21 cellular contexts compared by ENCODE assay signal in genomic region chr6:22362361-22362760, GRCh38.
DNase-seq lines count a peak whose midpoint lies in the region; ATAC-seq, FAIRE-seq and TF ChIP-seq lines count a peak whose summit lies in the region.
"Had no signal": no experiment of that assay in that cellular context is flagged by ENCODE, and none has a peak within 500 bp of the region (broad histone marks: within the 10 kb centered on the region; RNA-seq: fewer than 3 reads in every experiment).

No MANE protein-coding gene starts in this region.

- H3K36me3 ChIP-seq in Caco-2 (ENCODE audit: control insufficient read depth, insufficient read depth, low read length) = no peaks in the 10 kb centered on the region
- no peaks in the 10 kb centered on the region for H3K36me3 ChIP-seq in KOPT-K1 (ENCODE audit: insufficient read depth, low read length)
- H3K36me3 ChIP-seq in endothelial cell of umbilical vein (ENCODE audit: control insufficient read depth in 2 of 2, extremely low read depth in 1 of 2, insufficient read depth in 2 of 2, low read length in 2 of 2) = no peaks in the 10 kb centered on the region
- H3K36me3 ChIP-seq: MG63, right lobe of liver had no signal

- H3K9me3 ChIP-seq in Caco-2 = no peaks in the 10 kb centered on the region; the same call in none of the 2 replicates
- H3K9me3 ChIP-seq in KOPT-K1 (ENCODE audit: insufficient read depth, low read length, poor library complexity, severe bottlenecking) = no peaks in the 10 kb centered on the region
- no peaks in the 10 kb centered on the region for H3K9me3 ChIP-seq in endothelial cell of umbilical vein (replicated peaks; ENCODE audit: control insufficient read depth, insufficient read depth, low read length)
- H3K9me3 ChIP-seq: MG63, right lobe of liver had no signal

- H3K79me2 ChIP-seq in endothelial cell of umbilical vein (ENCODE audit: control insufficient read depth, insufficient read depth, low read length) = no peaks in the 10 kb centered on the region

- peaks cover 22% of the 10 kb centered on the region for H3K9me3 Mint-ChIP-seq in Caco-2 (ENCODE audit: unreplicated experiment)

- H3K4me2 ChIP-seq in endothelial cell of umbilical vein (ENCODE audit: insufficient read depth, low read length) = no peak overlapping the region

- intact Hi-C loops in Caco-2 (cut with micrococcal nuclease; ENCODE audit: unreplicated experiment) = loop anchor here (5.0 kb wide), 1 partner anchor 110 kb away; no protein-coding TSS in a partner anchor
- intact Hi-C loops in endothelial cell of umbilical vein (cut with micrococcal nuclease) = no loop called here

- dilution Hi-C loops in endothelial cell of umbilical vein (cut with MboI; ENCODE audit: extremely low pct_ligation_motif_present, low sequenced_read_pairs) = no loop called here

- no peak for TF ChIP-seq CTCF in Caco-2 (IDR thresholded peaks at IDR 0.05; ENCODE audit: insufficient read depth in 1 of 2, low read depth in 1 of 2, low read length in 1 of 2, severe bottlenecking in 1 of 2, unreplicated experiment in 1 of 2)
- TF ChIP-seq CTCF in endothelial cell of umbilical vein (IDR thresholded peaks at IDR 0.05; ENCODE audit: extremely low read depth in 1 of 2, insufficient read depth in 1 of 2, low read depth in 1 of 2, low read length in 2 of 2) = no peak

- no peak for TF ChIP-seq POLR2A in endothelial cell of umbilical vein (IDR thresholded peaks at IDR 0.05; ENCODE audit: low read depth, low read length)

- H3K4me3 ChIP-seq in Caco-2 (ENCODE audit: low read depth, low read length) = no peak overlapping the region
- H3K4me3 ChIP-seq in endothelial cell of umbilical vein (replicated peaks in 1 of 3; ENCODE audit: insufficient read depth in 1 of 3, low read depth in 1 of 3, low read length in 3 of 3) = no peak overlapping the region
- H3K4me3 ChIP-seq: dorsolateral prefrontal cortex, MG63, right lobe of liver had no signal

- H3K27ac ChIP-seq in KOPT-K1 (ENCODE audit: low read depth, low read length, poor library complexity, severe bottlenecking) = peak overlapping the region; percentile 17
- no peak overlapping the region for H3K27ac ChIP-seq in endothelial cell of umbilical vein (ENCODE audit: insufficient read depth, low read depth, low read length)
- H3K27ac ChIP-seq: right lobe of liver had no signal

- no peaks in the 10 kb centered on the region for H3K9me1 ChIP-seq in endothelial cell of umbilical vein (replicated peaks; ENCODE audit: control insufficient read depth, extremely low read depth, insufficient read depth, low read length)

- H3K36me3 Mint-ChIP-seq in Caco-2 (ENCODE audit: insufficient read depth, unreplicated experiment) = no peaks in the 10 kb centered on the region
- H3K36me3 Mint-ChIP-seq: activated naive CD8-positive, alpha-beta T cell; CD4-positive, alpha-beta memory T cell had no signal

- DNase-seq in Caco-2 (no peak), NCI-H526 treated with DMSO at 0.1 percent for 48 hours (lab: John Stamatoyannopoulos, UW) (peak; percentile 37), endothelial cell of umbilical vein (ENCODE audit: low read depth, low spot score) (peak; percentile 42), RKO (ENCODE audit: low spot score) (no peak), RCC 7860 (ENCODE audit: low spot score) (no peak), NCI-H82 (lab: John Stamatoyannopoulos, UW) (no peak)
- DNase-seq: ACHN; activated T-cell treated with anti-CD3 and anti-CD28 coated beads, Interleukin-2, amount 50 U/mL, for 1 hour; CD4-positive, alpha-beta memory T cell; dorsolateral prefrontal cortex; hippocampal formation; kidney glomerular epithelial cell; MG63; NCI-H226; nucleus accumbens; substantia nigra had no signal

- POLR2A ChIA-PET in Caco-2 (lab: Charles Lee) = interaction anchor here (0.7 kb wide), 1 partner anchor 419 kb away, joined by 6 read pairs; no protein-coding TSS in a partner anchor
- POLR2A ChIA-PET in endothelial cell of umbilical vein (lab: Charles Lee) = no interaction called here

- H3K27me3 Mint-ChIP-seq in Caco-2 (ENCODE audit: insufficient read depth, unreplicated experiment) = no peaks in the 10 kb centered on the region
- H3K27me3 Mint-ChIP-seq: activated naive CD8-positive, alpha-beta T cell; CD4-positive, alpha-beta memory T cell had no signal

- no peaks in the 10 kb centered on the region for H4K20me1 ChIP-seq in endothelial cell of umbilical vein (replicated peaks; ENCODE audit: control insufficient read depth, extremely low read depth, insufficient read depth, low read length)

- H3K4me3 Mint-ChIP-seq in Caco-2 (ENCODE audit: unreplicated experiment) = no peak overlapping the region
- H3K4me3 Mint-ChIP-seq: activated naive CD8-positive, alpha-beta T cell; CD4-positive, alpha-beta memory T cell had no signal

- BruUV-seq in Caco-2 (replicated peaks; lab: Mats Ljungman, UMichigan) (no TSS peak), endothelial cell of umbilical vein (replicated peaks; lab: Mats Ljungman, UMichigan) (no TSS peak)

- no peak overlapping the region for H2AFZ ChIP-seq in endothelial cell of umbilical vein (ENCODE audit: low read depth, low read length)

- H3K27ac Mint-ChIP-seq in Caco-2 (ENCODE audit: unreplicated experiment) = peak overlapping the region; percentile 46
- H3K27ac Mint-ChIP-seq: activated naive CD8-positive, alpha-beta T cell; CD4-positive, alpha-beta memory T cell had no signal

- CTCF ChIA-PET in Caco-2 (lab: Charles Lee) = no interaction called here
- CTCF ChIA-PET in endothelial cell of umbilical vein (lab: Charles Lee) = no interaction called here

- H3K9ac ChIP-seq in endothelial cell of umbilical vein (replicated peaks; ENCODE audit: extremely low read depth, insufficient read depth, low read length) = no peak overlapping the region

- no peak for ATAC-seq in GM21528 (IDR thresholded peaks at IDR 0.05; ENCODE audit: low FRiP score, unreplicated experiment)
- ATAC-seq: HCT116 had no signal

- FAIRE-seq in endothelial cell of umbilical vein (lab: Jason Lieb, UNC) (no peak), RCC 7860 (lab: Jason Lieb, UNC) (no peak)

- H3K4me1 ChIP-seq in Caco-2 (peaks cover 7% of the 10 kb centered on the region), endothelial cell of umbilical vein (ENCODE audit: control insufficient read depth, extremely low read depth, insufficient read depth, low read length) (peaks cover 15% of the 10 kb centered on the region)

- H3K4me1 Mint-ChIP-seq in Caco-2 (ENCODE audit: low read depth, unreplicated experiment) = peaks cover 21% of the 10 kb centered on the region
- H3K4me1 Mint-ChIP-seq: CD4-positive, alpha-beta memory T cell had no signal

- H3K27me3 ChIP-seq in Caco-2 (replicated peaks; ENCODE audit: control insufficient read depth, insufficient read depth, low read length) (no peaks in the 10 kb centered on the region), endothelial cell of umbilical vein (ENCODE audit: control insufficient read depth in 2 of 2, insufficient read depth in 2 of 2, low read length in 2 of 2) (no peaks in the 10 kb centered on the region)
- H3K27me3 ChIP-seq: dorsolateral prefrontal cortex, MG63, right lobe of liver had no signal

TF ChIP-seq in endothelial cell of umbilical vein, 7 proteins besides CTCF, POLR2A, EP300 and RAD21:
- TF ChIP-seq JUN (IDR thresholded peaks at IDR 0.05; ENCODE audit: borderline replicate concordance, insufficient read depth, insufficient read length, low read depth) = no peak
- no peak for TF ChIP-seq MAX (IDR thresholded peaks at IDR 0.05; ENCODE audit: insufficient read depth, insufficient read length)
- TF ChIP-seq GATA2 (IDR thresholded peaks at IDR 0.05; ENCODE audit: insufficient read depth, insufficient read length, low read depth, low read length) = no peak
- no peak for TF ChIP-seq FOS (IDR thresholded peaks at IDR 0.05; ENCODE audit: borderline replicate concordance, insufficient read depth, low read length)
- TF ChIP-seq POLR2AphosphoS5 (IDR thresholded peaks at IDR 0.05; ENCODE audit: insufficient read depth, low read depth, low read length) = no peak
- no peak for TF ChIP-seq EZH2 (IDR thresholded peaks at IDR 0.05; ENCODE audit: borderline replicate concordance, low read depth, low read length, severe bottlenecking)
- TF ChIP-seq MYC (IDR thresholded peaks at IDR 0.05; ENCODE audit: low read depth, low read length) = no peak

Comparison
In these comparisons a context has a peak if more than half of its experiments do, and no peak if none do; other contexts are left out.
1. DNase-seq: peak in NCI-H526 treated with DMSO at 0.1 percent for 48 hours (single experiment) and endothelial cell of umbilical vein (single experiment); none in Caco-2 (0 of 2), RKO (single experiment), RCC 7860 (single experiment) and NCI-H82 (single experiment).